Comparison of ENCODE assay signal across 22 cellular contexts in the genomic region with DNA sequence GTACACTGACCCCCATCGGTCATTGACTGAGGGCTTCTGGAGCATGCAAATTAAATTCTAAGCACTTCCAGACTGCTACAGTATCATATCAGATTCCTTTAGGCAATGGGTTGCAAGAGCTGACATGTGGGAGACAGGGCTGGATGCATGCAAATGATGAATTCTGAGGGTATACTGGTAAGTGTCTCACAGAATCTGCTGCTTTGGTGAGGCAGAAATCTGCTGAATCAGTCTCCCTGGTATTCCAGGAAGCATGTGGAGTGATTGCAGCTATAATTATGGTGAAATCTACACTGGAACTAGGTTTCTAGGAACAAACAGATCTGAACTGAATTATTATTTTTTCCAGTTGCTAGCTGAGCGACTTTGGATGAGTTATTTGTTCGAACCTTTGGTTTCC.
DNase-seq lines count a peak whose midpoint lies in the region; ATAC-seq and TF ChIP-seq lines count a peak whose summit lies in the region.
"Had no signal": no experiment of that assay in that cellular context is flagged by ENCODE, and none has a peak within 500 bp of the region (broad histone marks: within the 10 kb centered on the region; RNA-seq: fewer than 3 reads in every experiment).

No MANE protein-coding gene starts in this region.

- no peaks in the 10 kb centered on the region for H3K36me3 Mint-ChIP-seq in Caco-2 (ENCODE audit: insufficient read depth, unreplicated experiment)
- H3K36me3 Mint-ChIP-seq: stimulated activated naive B cell treated with anti-CD40 and anti-IgM and Interleukin-4, amounts not matched to agents 10 μg/mL and 1 μg/mL and 100 μg/mL, for 72 hours had no signal

- 0 out of 2 replicates have a peak, but pooled peaks cover 3% of the 10 kb centered on the region for H3K4me1 ChIP-seq in Caco-2
- H3K4me1 ChIP-seq: ascending aorta, Peyer's patch, right atrium auricular region, thyroid gland had no signal

- DNase-seq in AG04450 (ENCODE audit: low read depth, low spot score) (peak; percentile 3), HCEC 1CT (peak; percentile 34), astrocyte of the hippocampus (ENCODE audit: low read depth, low spot score) (peak; percentile 35), foreskin fibroblast (peak; percentile 25 to 54), H4 (ENCODE audit: low spot score) (no peak), Caco-2 (no peak), left cardiac atrium (no peak)
- DNase-seq: activated CD4-positive, alpha-beta T cell treated with anti-CD3 and anti-CD28 coated beads, Interleukin-2, amount 10 ng/mL, durations not matched to agents 24 days and 14 days; activated CD8-positive, alpha-beta memory T cell treated with anti-CD3 and anti-CD28 coated beads, Interleukin-2, amount 50 U/mL, for 4 hours; activated gamma-delta T cell treated with Interleukin-2 at 50 U/mL for 16 hours; glutamatergic neuron; left ventricle myocardium superior; NCI-H1417; Peyer's patch; stimulated activated naive B cell treated with anti-CD40 and anti-IgM and Interleukin-4, amounts not matched to agents 10 μg/mL and 1 μg/mL and 100 μg/mL, for 72 hours; thyroid gland had no signal

- POLR2A ChIA-PET in AG04450 (lab: Yijun Ruan, JAX), result no interaction called here
- POLR2A ChIA-PET in Caco-2 (lab: Charles Lee), result no interaction called here

- H3K4me3 ChIP-seq in AG04450 (ENCODE audit: low read depth, low read length) (no peak overlapping the region), foreskin fibroblast (ENCODE audit: low read depth in 1 of 2, low read length in 2 of 2) (no peak overlapping the region), Caco-2 (ENCODE audit: low read depth, low read length) (no peak overlapping the region)
- H3K4me3 ChIP-seq: ascending aorta, coronary artery, Peyer's patch, right atrium auricular region, thyroid gland had no signal

- intact Hi-C loops in Caco-2 (cut with micrococcal nuclease; ENCODE audit: unreplicated experiment), result no loop called here
- intact Hi-C loops in left cardiac atrium (cut with DNase I), result no loop called here

- no peaks in the 10 kb centered on the region for H3K27me3 ChIP-seq in AG04450 (ENCODE audit: control insufficient read depth, insufficient read depth, low read length)
- H3K27me3 ChIP-seq in Caco-2 (replicated peaks; ENCODE audit: control insufficient read depth, insufficient read depth, low read length), result no peaks in the 10 kb centered on the region
- H3K27me3 ChIP-seq: ascending aorta, Peyer's patch, right atrium auricular region, thyroid gland had no signal

- TF ChIP-seq CTCF in AG04450 (IDR thresholded peaks at IDR 0.05; ENCODE audit: low read depth, low read length), result no peak
- no peak for TF ChIP-seq CTCF in foreskin fibroblast (IDR thresholded peaks at IDR 0.05; ENCODE audit: low read depth, low read length)
- TF ChIP-seq CTCF in Caco-2 (IDR thresholded peaks at IDR 0.05; ENCODE audit: insufficient read depth in 1 of 2, low read depth in 1 of 2, low read length in 1 of 2, severe bottlenecking in 1 of 2, unreplicated experiment in 1 of 2), result no peak

- BruUV-seq in Caco-2 (replicated peaks; lab: Mats Ljungman, UMichigan), result no TSS peak

- no peak overlapping the region for H3K4me3 Mint-ChIP-seq in Caco-2 (ENCODE audit: unreplicated experiment)
- H3K4me3 Mint-ChIP-seq: activated CD4-positive, alpha-beta T cell treated with anti-CD3 and anti-CD28 coated beads, Interleukin-2, amount 10 ng/mL, durations not matched to agents 24 days and 14 days; stimulated activated naive B cell treated with anti-CD40 and anti-IgM and Interleukin-4, amounts not matched to agents 10 μg/mL and 1 μg/mL and 100 μg/mL, for 72 hours had no signal

- no peaks in the 10 kb centered on the region for H3K9me3 Mint-ChIP-seq in Caco-2 (ENCODE audit: unreplicated experiment)
- H3K9me3 Mint-ChIP-seq: activated CD4-positive, alpha-beta T cell treated with anti-CD3 and anti-CD28 coated beads, Interleukin-2, amount 10 ng/mL, durations not matched to agents 24 days and 14 days; stimulated activated naive B cell treated with anti-CD40 and anti-IgM and Interleukin-4, amounts not matched to agents 10 μg/mL and 1 μg/mL and 100 μg/mL, for 72 hours had no signal

- H3K4me1 Mint-ChIP-seq in Caco-2 (ENCODE audit: low read depth, unreplicated experiment), result peaks cover 7% of the 10 kb centered on the region
- H3K4me1 Mint-ChIP-seq: activated CD4-positive, alpha-beta T cell treated with anti-CD3 and anti-CD28 coated beads, Interleukin-2, amount 10 ng/mL, durations not matched to agents 24 days and 14 days; stimulated activated naive B cell treated with anti-CD40 and anti-IgM and Interleukin-4, amounts not matched to agents 10 μg/mL and 1 μg/mL and 100 μg/mL, for 72 hours had no signal

- H3K9me3 ChIP-seq in AG04450 (ENCODE audit: control insufficient read depth, insufficient read depth, low read length) (no peaks in the 10 kb centered on the region), Caco-2 (no peaks in the 10 kb centered on the region)
- H3K9me3 ChIP-seq: ascending aorta, Peyer's patch, right atrium auricular region, thyroid gland had no signal

- CTCF ChIA-PET in AG04450 (lab: Charles Lee) (no interaction called here), Caco-2 (lab: Charles Lee) (no interaction called here)

- no peaks in the 10 kb centered on the region for H3K27me3 Mint-ChIP-seq in Caco-2 (ENCODE audit: insufficient read depth, unreplicated experiment)
- H3K27me3 Mint-ChIP-seq: activated CD4-positive, alpha-beta T cell treated with anti-CD3 and anti-CD28 coated beads, Interleukin-2, amount 10 ng/mL, durations not matched to agents 24 days and 14 days had no signal

- H3K27ac ChIP-seq in AG04450 (ENCODE audit: low read depth, low read length), result no peak overlapping the region
- H3K27ac ChIP-seq: ascending aorta, coronary artery, KMS-11, Peyer's patch, right atrium auricular region, thyroid gland had no signal

- no peak overlapping the region for H3K27ac Mint-ChIP-seq in Caco-2 (ENCODE audit: unreplicated experiment)
- H3K27ac Mint-ChIP-seq: activated CD4-positive, alpha-beta T cell treated with anti-CD3 and anti-CD28 coated beads, Interleukin-2, amount 10 ng/mL, durations not matched to agents 24 days and 14 days; stimulated activated naive B cell treated with anti-CD40 and anti-IgM and Interleukin-4, amounts not matched to agents 10 μg/mL and 1 μg/mL and 100 μg/mL, for 72 hours had no signal

- ATAC-seq in GM18870 (IDR thresholded peaks at IDR 0.05; ENCODE audit: unreplicated experiment) (no peak), left cardiac atrium (no peak)
- ATAC-seq: HCT116; left ventricle myocardium superior; stimulated activated naive B cell treated with anti-CD40 and anti-IgM and Interleukin-4, amounts not matched to agents 10 μg/mL and 1 μg/mL and 100 μg/mL, for 72 hours had no signal

- H3K36me3 ChIP-seq in Caco-2 (ENCODE audit: control insufficient read depth, insufficient read depth, low read length), result no peaks in the 10 kb centered on the region
- H3K36me3 ChIP-seq: ascending aorta, Peyer's patch, right atrium auricular region, thyroid gland had no signal

Comparison
In these comparisons a context has a peak if more than half of its experiments do, and no peak if none do; other contexts are left out.
1. DNase-seq: peak in AG04450 (single experiment), HCEC 1CT (single experiment), astrocyte of the hippocampus (single experiment) and foreskin fibroblast (2 of 2); none in H4 (single experiment), Caco-2 (0 of 2) and left cardiac atrium (single experiment).